In genomic region chr17:31067699-31068184, GRCh38 we compare ENCODE assay signal across 11 cellular contexts. TPM values are rescaled to one million over a fixed set of nuclear protein-coding genes. Genes with fewer than 3 reads are reported as not detected.
DNase-seq lines count a peak whose midpoint lies in the region; TF ChIP-seq lines count a peak whose summit lies in the region.
"Had no signal": no experiment of that assay in that cellular context is flagged by ENCODE, and none has a peak within 500 bp of the region (broad histone marks: within the 10 kb centered on the region; RNA-seq: fewer than 3 reads in every experiment).

No MANE protein-coding gene starts in this region.

- no peak overlapping the region for H3K27ac Mint-ChIP-seq in activated naive CD4-positive, alpha-beta T cell treated with anti-CD3 and anti-CD28 coated beads for 36 hours
- H3K27ac Mint-ChIP-seq: activated naive CD4-positive, alpha-beta T cell treated with anti-CD3 and anti-CD28 coated beads, Interleukin-2, amount 50 U/mL, for 24 hours had no signal

- TF ChIP-seq CTCF in foreskin fibroblast (IDR thresholded peaks at IDR 0.05; ENCODE audit: low read depth, low read length), result no peak

- no peaks in the 10 kb centered on the region for H3K79me2 ChIP-seq in GM23248 (ENCODE audit: insufficient read depth)

- no peaks in the 10 kb centered on the region for H3K36me3 Mint-ChIP-seq in activated naive CD4-positive, alpha-beta T cell treated with anti-CD3 and anti-CD28 coated beads for 36 hours (ENCODE audit: low read depth)
- H3K36me3 Mint-ChIP-seq: activated naive CD4-positive, alpha-beta T cell treated with anti-CD3 and anti-CD28 coated beads, Interleukin-2, amount 50 U/mL, for 24 hours; naive B cell had no signal

- in situ Hi-C loops in GM23248 (cut with MboI), result no loop called here

- 0% methylated on average over 2 of the region's 2 CpGs for WGBS in GM23248 (ENCODE audit: low coverage in 1 of 2, low lambda C conversion rate in 2 of 2, missing lambda C conversion rate in 2 of 2), 2 experiments

- H3K36me3 ChIP-seq in GM23248 (ENCODE audit: low read depth) (no peaks in the 10 kb centered on the region), skeletal muscle satellite cell (ENCODE audit: insufficient read depth, low read length) (no peaks in the 10 kb centered on the region)

- H3K27ac ChIP-seq in GM23248, result peak overlapping the region; percentile 56
- H3K27ac ChIP-seq: SK-N-MC had no signal

- H3K9ac ChIP-seq in GM23248 (no peak overlapping the region), skeletal muscle satellite cell (ENCODE audit: low read depth, low read length) (peak overlapping the region; percentile 0)

- peaks cover 2% of the 10 kb centered on the region for H3K4me1 Mint-ChIP-seq in activated naive CD4-positive, alpha-beta T cell treated with anti-CD3 and anti-CD28 coated beads for 36 hours (ENCODE audit: low read depth)
- H3K4me1 Mint-ChIP-seq: activated naive CD4-positive, alpha-beta T cell treated with anti-CD3 and anti-CD28 coated beads, Interleukin-2, amount 50 U/mL, for 24 hours had no signal

- H3K4me3 ChIP-seq in GM23248 (0 out of 2 replicates have a peak overlapping the region, but pooled peaks have one; percentile 7), foreskin fibroblast (ENCODE audit: low read depth in 1 of 2, low read length in 2 of 2) (no peak overlapping the region), skeletal muscle satellite cell (ENCODE audit: low read length) (no peak overlapping the region)
- H3K4me3 ChIP-seq: SK-N-MC had no signal

- H2AFZ ChIP-seq in GM23248, result no peak overlapping the region

- H3F3A ChIP-seq in GM23248 (ENCODE audit: insufficient read depth), result peaks cover 22% of the 10 kb centered on the region

- no peaks in the 10 kb centered on the region for H3K27me3 Mint-ChIP-seq in activated naive CD4-positive, alpha-beta T cell treated with anti-CD3 and anti-CD28 coated beads for 36 hours (ENCODE audit: low read depth)
- H3K27me3 Mint-ChIP-seq: naive B cell had no signal

- no peaks in the 10 kb centered on the region for H3K9me2 ChIP-seq in GM23248 (ENCODE audit: insufficient read depth)

- H3K4me3 Mint-ChIP-seq in activated naive CD4-positive, alpha-beta T cell treated with anti-CD3 and anti-CD28 coated beads for 36 hours, result no peak overlapping the region
- H3K4me3 Mint-ChIP-seq: activated naive CD4-positive, alpha-beta T cell treated with anti-CD3 and anti-CD28 coated beads, Interleukin-2, amount 50 U/mL, for 24 hours; naive B cell had no signal

- DNase-seq in GM23248 (peak; percentile 89), RKO (ENCODE audit: low spot score) (peak; percentile 80), foreskin fibroblast (peak; percentile 74 to 87), NCI-H2171 (lab: John Stamatoyannopoulos, UW) (no peak), medulla oblongata (ENCODE audit: extremely low spot score) (no peak), amniotic stem cell (lab: John Stamatoyannopoulos, UW) (no peak)
- DNase-seq in activated naive CD4-positive, alpha-beta T cell treated with anti-CD3 and anti-CD28 coated beads for 36 hours, result no peak

- no peaks in the 10 kb centered on the region for H3K9me3 Mint-ChIP-seq in activated naive CD4-positive, alpha-beta T cell treated with anti-CD3 and anti-CD28 coated beads for 36 hours
- H3K9me3 Mint-ChIP-seq: activated naive CD4-positive, alpha-beta T cell treated with anti-CD3 and anti-CD28 coated beads, Interleukin-2, amount 50 U/mL, for 24 hours; naive B cell had no signal

- H3K9me3 ChIP-seq in GM23248 (ENCODE audit: low read depth), result no peaks in the 10 kb centered on the region
- H3K9me3 ChIP-seq in skeletal muscle satellite cell (replicated peaks; ENCODE audit: low read length), result no peaks in the 10 kb centered on the region

- intact Hi-C loops in activated naive CD4-positive, alpha-beta T cell treated with anti-CD3 and anti-CD28 coated beads for 36 hours (cut with micrococcal nuclease), result loop anchor here (5.0 to 10.0 kb wide), 2 partner anchors 55 to 163 kb away; partner anchors contain the start of gene TEFM

- no peaks in the 10 kb centered on the region for H4K20me1 ChIP-seq in GM23248 (ENCODE audit: insufficient read depth)

- CTCF ChIA-PET in activated naive CD4-positive, alpha-beta T cell treated with anti-CD3 and anti-CD28 coated beads for 36 hours (lab: Charles Lee), result interaction anchor here (0.6 to 1.2 kb wide), 4 partner anchors 9 to 751 kb away, joined by 3 to 4 read pairs (median 3); no protein-coding TSS in a partner anchor

- H3K4me2 ChIP-seq in GM23248 (ENCODE audit: unreplicated experiment) (peak overlapping the region; percentile 14), skeletal muscle satellite cell (ENCODE audit: low read length) (peak overlapping the region; percentile 11)

- H3K27me3 ChIP-seq in GM23248 (replicated peaks; ENCODE audit: insufficient read depth), result no peaks in the 10 kb centered on the region
- H3K27me3 ChIP-seq in skeletal muscle satellite cell (ENCODE audit: control insufficient read depth, insufficient read depth, low read length), result no peaks in the 10 kb centered on the region

- H3K4me1 ChIP-seq in GM23248 (ENCODE audit: insufficient read depth) (peaks cover 26% of the 10 kb centered on the region), skeletal muscle satellite cell (ENCODE audit: control insufficient read depth, insufficient read depth, low read length) (peaks cover 15% of the 10 kb centered on the region)

RNA-seq across cellular contexts. Expression of gene NF1, which starts 27.0 kb away (rescaled TPM):
- 24.4 and 46.0 TPM in 2 replicates for total RNA-seq in GM23248 (2014; rRNA removed; shearing (Covaris generic))
- polyA plus RNA-seq in GM23248 (2016; fragmentation: Nextera tagmentation; extraction: Ambion mirVana), result 4.1 and 6.1 TPM in 2 replicates
- total RNA-seq in skeletal muscle satellite cell (2012; rRNA removed), result 29.1 and 40.3 TPM in 2 replicates
- 10 to 100 TPM; 19.5 to 22.8 TPM for total RNA-seq in activated naive CD4-positive, alpha-beta T cell treated with anti-CD3 and anti-CD28 coated beads for 36 hours

Comparison
In these comparisons a context has a peak if more than half of its experiments do, and no peak if none do; other contexts are left out.
1. DNase-seq: peak in GM23248 (single experiment), RKO (single experiment) and foreskin fibroblast (2 of 2); none in NCI-H2171 (single experiment), medulla oblongata (single experiment), amniotic stem cell (single experiment) and activated naive CD4-positive, alpha-beta T cell treated with anti-CD3 and anti-CD28 coated beads for 36 hours (single experiment).